32 cellular contexts compared by ENCODE assay signal in genomic region chr1:193747579-193747978, GRCh38.
DNase-seq lines count a peak whose midpoint lies in the region; ATAC-seq, FAIRE-seq and TF ChIP-seq lines count a peak whose summit lies in the region.
"Had no signal": no experiment of that assay in that cellular context is flagged by ENCODE, and none has a peak within 500 bp of the region (broad histone marks: within the 10 kb centered on the region; RNA-seq: fewer than 3 reads in every experiment).

No MANE protein-coding gene starts in this region.

- H3K27me3 ChIP-seq in brain microvascular endothelial cell (replicated peaks), result no peaks in the 10 kb centered on the region
- H3K27me3 ChIP-seq: ascending aorta, BLaER1, Peyer's patch, testis had no signal

- no peak overlapping the region for H3K27ac ChIP-seq in brain microvascular endothelial cell
- H3K27ac ChIP-seq: ascending aorta, BLaER1, Peyer's patch, testis had no signal

- TF ChIP-seq POLR2A in H54 (IDR thresholded peaks at IDR 0.05; ENCODE audit: low read depth, low read length), result no peak

- DNase-seq in H54 (ENCODE audit: insufficient read length, low spot score) (no peak), NCI-H226 (peak; percentile 45), brain microvascular endothelial cell (peak; percentile 54), foreskin melanocyte (peak; percentile 48), NCI-H2227 (lab: John Stamatoyannopoulos, UW; ENCODE audit: unreplicated experiment) (no peak), NCI-H446 (lab: John Stamatoyannopoulos, UW) (no peak)
- DNase-seq in NK-92 treated with Interleukin-12 subunit alpha and Interleukin-12 subunit beta, amount 100 ng/mL, for 24 hours (lab: John Stamatoyannopoulos, UW), result no peak
- no peak for DNase-seq in activated naive CD4-positive, alpha-beta T cell treated with anti-CD3 and anti-CD28 coated beads, Interleukin-2, amount 50 U/mL, for 72 hours (ENCODE audit: low spot score in 2 of 2)
- DNase-seq: activated B cell treated with CpG ODN at 0.5 μM for 24 hours; activated CD4-positive, alpha-beta T cell treated with anti-CD3 and anti-CD28 coated beads, Interleukin-2, amount 10 ng/mL, durations not matched to agents 7 days and 5 days; activated effector memory CD4-positive, alpha-beta T cell treated with Interleukin-2 at 50 U/mL for 16 hours; activated naive CD8-positive, alpha-beta T cell treated with anti-CD3 and anti-CD28 coated beads for 36 hours; DMS 273 treated with DMSO at 0.1 percent for 48 hours; MM.1S; naive thymus-derived CD8-positive, alpha-beta T cell; NCI-H1436; NCI-H2081; NCI-H2227 treated with DMSO at 0.1 percent for 48 hours; Peyer's patch; SIG-M5; stimulated activated CD8-positive, alpha-beta memory T cell treated with anti-CD3 and anti-CD28 coated beads, Interleukin-4, amount 100 ng/mL, for 48 hours; T1000; testis had no signal

- TF ChIP-seq CTCF in brain microvascular endothelial cell (IDR thresholded peaks at IDR 0.05; ENCODE audit: low read depth, low read length, missing control alignments), result no peak

- in situ Hi-C loops in brain microvascular endothelial cell (cut with HindIII; ENCODE audit: low pct_ligation_motif_present, low sequenced_read_pairs), result no loop called here

- H3K27ac Mint-ChIP-seq in activated naive CD4-positive, alpha-beta T cell treated with anti-CD3 and anti-CD28 coated beads, Interleukin-2, amount 50 U/mL, for 72 hours, result no peak overlapping the region
- H3K27ac Mint-ChIP-seq: activated B cell treated with CpG ODN at 0.5 μM for 24 hours; activated CD4-positive, alpha-beta T cell treated with anti-CD3 and anti-CD28 coated beads, Interleukin-2, amount 10 ng/mL, durations not matched to agents 7 days and 5 days; activated naive CD8-positive, alpha-beta T cell treated with anti-CD3 and anti-CD28 coated beads for 36 hours; naive thymus-derived CD8-positive, alpha-beta T cell; progenitor cell of endocrine pancreas; stimulated activated naive CD8-positive, alpha-beta T cell treated with anti-CD3 and anti-CD28 coated beads, Interleukin-15, Interleukin-2, amounts not matched to agents 100 ng/mL and 50 ng/mL, for 24 hours had no signal

- no peak for ATAC-seq in activated naive CD4-positive, alpha-beta T cell treated with anti-CD3 and anti-CD28 coated beads, Interleukin-2, amount 50 U/mL, for 72 hours
- ATAC-seq: K562; naive thymus-derived CD8-positive, alpha-beta T cell; sciatic nerve had no signal

- H3K4me3 ChIP-seq in brain microvascular endothelial cell (ENCODE audit: low read depth, low read length), result no peak overlapping the region
- H3K4me3 ChIP-seq: ascending aorta, BLaER1, K562, Peyer's patch, testis had no signal

- H3K36me3 ChIP-seq in brain microvascular endothelial cell (replicated peaks), result no peaks in the 10 kb centered on the region
- H3K36me3 ChIP-seq: ascending aorta, BLaER1, Peyer's patch had no signal

- FAIRE-seq in H54 (lab: Jason Lieb, UNC), result peak; percentile 20
- FAIRE-seq: endothelial cell of umbilical vein, GM12891, K562, keratinocyte had no signal

- no peaks in the 10 kb centered on the region for H3K36me3 Mint-ChIP-seq in activated naive CD4-positive, alpha-beta T cell treated with anti-CD3 and anti-CD28 coated beads, Interleukin-2, amount 50 U/mL, for 72 hours
- H3K36me3 Mint-ChIP-seq: activated naive CD8-positive, alpha-beta T cell treated with anti-CD3 and anti-CD28 coated beads for 36 hours had no signal

- H3K9me3 Mint-ChIP-seq in activated naive CD4-positive, alpha-beta T cell treated with anti-CD3 and anti-CD28 coated beads, Interleukin-2, amount 50 U/mL, for 72 hours, result no peaks in the 10 kb centered on the region
- H3K9me3 Mint-ChIP-seq: activated B cell treated with CpG ODN at 0.5 μM for 24 hours; activated CD4-positive, alpha-beta T cell treated with anti-CD3 and anti-CD28 coated beads, Interleukin-2, amount 10 ng/mL, durations not matched to agents 7 days and 5 days; activated naive CD8-positive, alpha-beta T cell treated with anti-CD3 and anti-CD28 coated beads for 36 hours; naive thymus-derived CD8-positive, alpha-beta T cell; stimulated activated naive CD8-positive, alpha-beta T cell treated with anti-CD3 and anti-CD28 coated beads, Interleukin-15, Interleukin-2, amounts not matched to agents 100 ng/mL and 50 ng/mL, for 24 hours had no signal

Comparison
In these comparisons a context has a peak if more than half of its experiments do, and no peak if none do; other contexts are left out.
1. DNase-seq: peak in NCI-H226 (single experiment), brain microvascular endothelial cell (single experiment) and foreskin melanocyte (single experiment); none in H54 (single experiment), NCI-H2227 (single experiment), NCI-H446 (0 of 2), NK-92 treated with Interleukin-12 subunit alpha and Interleukin-12 subunit beta, amount 100 ng/mL, for 24 hours (single experiment) and activated naive CD4-positive, alpha-beta T cell treated with anti-CD3 and anti-CD28 coated beads, Interleukin-2, amount 50 U/mL, for 72 hours (0 of 2).